Comparison of ENCODE assay signal across 9 cellular contexts in genomic region chr3:175193815-175194518, GRCh38.
DNase-seq lines count a peak whose midpoint lies in the region; ATAC-seq, FAIRE-seq and TF ChIP-seq lines count a peak whose summit lies in the region.
"Had no signal": no experiment of that assay in that cellular context is flagged by ENCODE, and none has a peak within 500 bp of the region (broad histone marks: within the 10 kb centered on the region; RNA-seq: fewer than 3 reads in every experiment).

No MANE protein-coding gene starts in this region.

- H3K27ac ChIP-seq in vagina: no peak overlapping the region

- H3K36me3 ChIP-seq in bronchial epithelial cell (ENCODE audit: control insufficient read depth, insufficient read depth, low read length): no peaks in the 10 kb centered on the region
- no peaks in the 10 kb centered on the region for H3K36me3 ChIP-seq in vagina

- TF ChIP-seq POLR2A in vagina (IDR thresholded peaks at IDR 0.05): no peak

- no peak overlapping the region for H3K4me3 ChIP-seq in AG09309 (ENCODE audit: control insufficient read depth, low read depth, low read length)
- no peak overlapping the region for H3K4me3 ChIP-seq in bronchial epithelial cell (ENCODE audit: low read depth, low read length)
- H3K4me3 ChIP-seq in vagina: no peak overlapping the region
- H3K4me3 ChIP-seq: mucosa of descending colon had no signal

- no peak for FAIRE-seq in bronchial epithelial cell (lab: Jason Lieb, UNC)

- DNase-seq in AG09309 (ENCODE audit: low read depth) (peak; percentile 27), bronchial epithelial cell (ENCODE audit: low read depth) (peak; percentile 97), vagina (ENCODE audit: extremely low spot score in 2 of 2) (no peak), mucosa of gallbladder (ENCODE audit: low spot score) (no peak), nucleus accumbens (lab: John Stamatoyannopoulos, UW) (no peak), NCI-H2029 (lab: John Stamatoyannopoulos, UW) (no peak)
- DNase-seq: mucosa of descending colon had no signal

- no peaks in the 10 kb centered on the region for H3K4me1 ChIP-seq in vagina

- ATAC-seq in GM19035 (IDR thresholded peaks at IDR 0.05; ENCODE audit: unreplicated experiment) (peak; percentile 59), HG03342 (IDR thresholded peaks at IDR 0.05; ENCODE audit: unreplicated experiment) (peak; percentile 67)
- ATAC-seq: mucosa of descending colon had no signal

- no peak for TF ChIP-seq CTCF in AG09309 (IDR thresholded peaks at IDR 0.05; ENCODE audit: control insufficient read depth, insufficient read depth, low read depth, low read length, missing control alignments)
- TF ChIP-seq CTCF in bronchial epithelial cell (IDR thresholded peaks at IDR 0.05; ENCODE audit: insufficient read depth, low read length, severe bottlenecking): no peak
- TF ChIP-seq CTCF in vagina (IDR thresholded peaks at IDR 0.05): no peak

- H3K9me3 ChIP-seq in vagina: no peaks in the 10 kb centered on the region
- H3K9me3 ChIP-seq: mucosa of descending colon had no signal

- intact Hi-C loops in vagina (cut with DNase I): no loop called here

- H3K27me3 ChIP-seq in bronchial epithelial cell (ENCODE audit: control insufficient read depth, insufficient read depth, low read length) (no peaks in the 10 kb centered on the region), vagina (no peaks in the 10 kb centered on the region)

Comparison
In these comparisons a context has a peak if more than half of its experiments do, and no peak if none do; other contexts are left out.
1. DNase-seq: peak in AG09309 (single experiment) and bronchial epithelial cell (single experiment); none in vagina (0 of 2), mucosa of gallbladder (single experiment), nucleus accumbens (0 of 56) and NCI-H2029 (single experiment).